ENCODE assay signal across 8 cellular contexts in the genomic region with DNA sequence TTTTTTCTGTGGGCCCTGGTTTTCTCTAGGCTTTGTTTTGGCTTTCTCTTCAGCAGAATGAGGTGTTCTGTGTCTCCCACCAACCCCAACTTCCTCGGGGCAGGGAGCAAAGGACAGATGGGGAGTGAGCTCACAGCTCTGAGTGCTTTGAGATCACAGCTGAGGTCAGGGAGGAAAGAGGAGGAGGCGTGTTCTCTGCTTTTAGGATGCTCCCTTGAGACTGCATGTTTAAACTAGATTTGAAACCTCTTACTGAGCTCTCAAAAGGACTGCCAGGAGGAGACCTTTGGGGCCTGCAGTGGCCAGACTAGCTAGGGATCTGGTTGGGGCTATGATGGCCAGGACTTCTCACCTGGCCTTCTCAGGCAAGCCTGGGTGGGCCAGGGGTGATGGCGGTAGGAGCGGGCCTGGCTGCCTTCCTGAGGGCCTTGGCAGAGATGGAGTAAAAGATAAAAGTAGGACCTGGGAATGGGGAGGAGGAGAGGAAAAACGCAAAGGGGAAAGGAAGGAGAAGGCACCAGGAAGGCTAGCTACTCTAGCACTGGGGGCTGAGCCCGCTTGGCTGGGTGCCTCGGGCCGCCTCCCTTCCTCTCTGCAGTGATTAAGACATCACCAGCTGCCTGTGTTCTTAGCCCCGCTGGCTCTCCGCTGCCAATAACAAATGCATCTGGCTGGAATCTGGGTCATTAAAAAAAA.
DNase-seq lines count a peak whose midpoint lies in the region; ATAC-seq and TF ChIP-seq lines count a peak whose summit lies in the region.

No MANE protein-coding gene starts in this region.

- BruUV-seq in mammary epithelial cell (replicated peaks; lab: Mats Ljungman, UMichigan), result no TSS peak

- H3K4me2 ChIP-seq in mammary epithelial cell (ENCODE audit: insufficient read depth, low read depth, low read length), result peak overlapping the region; percentile 43

- H3K4me3 ChIP-seq in AG09309 (ENCODE audit: control insufficient read depth, low read depth, low read length), result no peak overlapping the region
- H3K4me3 ChIP-seq in mammary epithelial cell (replicated peaks in 1 of 3; ENCODE audit: insufficient read depth in 1 of 3, low read depth in 2 of 3, low read length in 3 of 3), result no peak overlapping the region
- H3K4me3 ChIP-seq in mucosa of descending colon, result no peak overlapping the region

- peak overlapping the region; percentile 10 for H2AFZ ChIP-seq in mammary epithelial cell (ENCODE audit: low read depth, low read length)

- no peak for TF ChIP-seq CTCF in AG09309 (IDR thresholded peaks at IDR 0.05; ENCODE audit: control insufficient read depth, insufficient read depth, low read depth, low read length, missing control alignments)
- TF ChIP-seq CTCF in mammary epithelial cell (conservative IDR thresholded peaks at IDR 0.05 in 1 of 2, IDR thresholded peaks at IDR 0.05 in 1 of 2; ENCODE audit: extremely low read depth in 1 of 2, insufficient read depth in 1 of 2, low read depth in 1 of 2, low read length in 2 of 2), result no peak
- TF ChIP-seq CTCF in mucosa of descending colon (IDR thresholded peaks at IDR 0.05), result no peak

- intact Hi-C loops in mammary epithelial cell (cut with micrococcal nuclease), result loop anchor here (5.0 kb wide), 3 partner anchors 44 to 141 kb away; a partner anchor contains a TSS
- intact Hi-C loops in mucosa of descending colon (cut with DNase I, micrococcal nuclease), result no loop called here

- no peak overlapping the region for H3K9ac ChIP-seq in mammary epithelial cell (ENCODE audit: insufficient read depth, low read length)

- peaks cover 33% of the 10 kb centered on the region for H3K4me1 ChIP-seq in mammary epithelial cell (ENCODE audit: insufficient read depth, low read length)
- peaks cover 8% of the 10 kb centered on the region for H3K4me1 ChIP-seq in mucosa of descending colon (ENCODE audit: low read depth)

- peak overlapping the region; percentile 72 for H3K27ac ChIP-seq in mammary epithelial cell (ENCODE audit: insufficient read depth, low read depth, low read length)

- WGBS in mammary epithelial cell (ENCODE audit: low coverage, missing lambda C conversion rate), result 32% methylated on average over 9 of the region's 10 CpGs

- CTCF ChIA-PET in mammary epithelial cell (lab: Charles Lee; ENCODE audit: low non-redundant PET), result no interaction called here

- in situ Hi-C loops in mammary epithelial cell (cut with MboI; ENCODE audit: low sequenced_read_pairs in 2 of 2), result no loop called here

- H3K9me3 ChIP-seq in mammary epithelial cell (replicated peaks; ENCODE audit: insufficient read depth, low read length) (no peaks in the 10 kb centered on the region), mucosa of descending colon (no peaks in the 10 kb centered on the region)

- peaks cover 6% of the 10 kb centered on the region for H3K79me2 ChIP-seq in mammary epithelial cell (ENCODE audit: insufficient read depth, low read length)

- dilution Hi-C loops in mammary epithelial cell (cut with HindIII; ENCODE audit: low sequenced_read_pairs), result no loop called here

- DNase-seq in AG09309 (ENCODE audit: low read depth) (peak; percentile 46), NCI-H2029 treated with DMSO at 0.1 percent for 48 hours (lab: John Stamatoyannopoulos, UW) (peak; percentile 70), mammary epithelial cell (peak; percentile 47), mucosa of descending colon (peak; percentile 47 to 64 (median 49))
- DNase-seq in activated T-cell treated with anti-CD3 and anti-CD28 coated beads, Interleukin-2, amount 50 U/mL, for 1 hour, result no peak

- H4K20me1 ChIP-seq in mammary epithelial cell (ENCODE audit: insufficient read depth, low read length), result no peaks in the 10 kb centered on the region

- ATAC-seq in mucosa of descending colon (peak; percentile 49), GM21576 (IDR thresholded peaks at IDR 0.05; ENCODE audit: unreplicated experiment) (no peak), GM21737 (IDR thresholded peaks at IDR 0.05; ENCODE audit: unreplicated experiment) (no peak), HG02623 (IDR thresholded peaks at IDR 0.05; ENCODE audit: unreplicated experiment) (no peak)

- H3K36me3 ChIP-seq in mammary epithelial cell (ENCODE audit: insufficient read depth, low read length) (no peaks in the 10 kb centered on the region), mucosa of descending colon (ENCODE audit: low read depth) (no peaks in the 10 kb centered on the region)

- H3K27me3 ChIP-seq in mammary epithelial cell (ENCODE audit: insufficient read depth, low read length), result no peaks in the 10 kb centered on the region
